In genomic region chr1:120087959-120088358, GRCh38 we compare ENCODE assay signal across 8 cellular contexts. TPM values are rescaled to one million over a fixed set of nuclear protein-coding genes. Genes with fewer than 3 reads are reported as not detected.
DNase-seq lines count a peak whose midpoint lies in the region; ATAC-seq and TF ChIP-seq lines count a peak whose summit lies in the region.
"Not testable (repeated sequence)": the region's sequence is repeated elsewhere in the genome, so short reads cannot be mapped to it uniquely, and the experiment has no call there.

No MANE protein-coding gene starts in this region.

- in situ Hi-C loops in Panc1 (cut with HindIII; ENCODE audit: low pct_unique_long_range_greater_than_20kb, low sequenced_read_pairs) = not testable (repeated sequence)

- CTCF ChIA-PET in Panc1 (lab: Charles Lee) = not testable (repeated sequence)

- POLR2A ChIA-PET in Panc1 (lab: Charles Lee) = not testable (repeated sequence)

- H3K27me3 ChIP-seq in Panc1 (ENCODE audit: control insufficient read depth, insufficient read depth, low read length); effector memory CD4-positive, alpha-beta T cell (replicated peaks; ENCODE audit: control insufficient read depth, insufficient read depth, low read length, poor library complexity, severe bottlenecking): not testable (repeated sequence)

- H3K9me3 ChIP-seq in Panc1 (ENCODE audit: control insufficient read depth, insufficient read depth, low read depth, low read length); effector memory CD4-positive, alpha-beta T cell (ENCODE audit: control insufficient read depth, low read length): not testable (repeated sequence)

- H3K27ac ChIP-seq in Panc1 (ENCODE audit: low read length); effector memory CD4-positive, alpha-beta T cell (ENCODE audit: insufficient read depth, low read length, poor library complexity, severe bottlenecking): not testable (repeated sequence)

- TF ChIP-seq CTCF in AG10803 (conservative IDR thresholded peaks at IDR 0.05; ENCODE audit: low read length); Panc1 (IDR thresholded peaks at IDR 0.05): not testable (repeated sequence)

- BruUV-seq in Panc1 (replicated peaks; lab: Mats Ljungman, UMichigan) = not testable (repeated sequence)

- not testable (repeated sequence) for H3K4me1 ChIP-seq in Panc1 (ENCODE audit: control insufficient read depth, insufficient read depth, low read length); effector memory CD4-positive, alpha-beta T cell (ENCODE audit: control insufficient read depth, insufficient read depth, low read length, poor library complexity, severe bottlenecking)

- H3K4me3 ChIP-seq in AG10803 (ENCODE audit: low read length); Panc1 (ENCODE audit: low read depth in 2 of 2, low read length in 2 of 2); effector memory CD4-positive, alpha-beta T cell (ENCODE audit: insufficient read depth, low read depth, low read length, poor library complexity, severe bottlenecking): not testable (repeated sequence)

- ATAC-seq in Panc1 = not testable (repeated sequence)

- intact Hi-C loops in Panc1 (cut with micrococcal nuclease; ENCODE audit: unreplicated experiment) = not testable (repeated sequence)

- DNase-seq in AG10803 (ENCODE audit: low read depth) (peak; percentile 72), HCEC 1CT (peak; percentile 87), Panc1 (ENCODE audit: low read depth, low spot score) (peak; percentile 45), medulla oblongata (ENCODE audit: extremely low spot score) (peak; percentile 1)
- DNase-seq in activated CD4-positive, alpha-beta T cell treated with anti-CD3 and anti-CD28 coated beads for 48 hours = peak; percentile 52
- DNase-seq in activated effector memory CD4-positive, alpha-beta T cell treated with Interleukin-2 at 50 U/mL for 16 hours = peak; percentile 18
- DNase-seq in effector memory CD4-positive, alpha-beta T cell = peak; percentile 9 to 29 (median 9)
- peak; percentile 68 for DNase-seq in stimulated activated CD4-positive, alpha-beta T cell treated with anti-CD3 and anti-CD28 coated beads, Interleukin-4, amount 100 ng/mL, for 24 hours

- H3K36me3 ChIP-seq in Panc1 (ENCODE audit: control insufficient read depth, insufficient read depth, low read length); effector memory CD4-positive, alpha-beta T cell (ENCODE audit: control insufficient read depth, insufficient read depth, low read length): not testable (repeated sequence)

RNA-seq across cellular contexts. Expression of gene NOTCH2, which starts 18.5 kb away (rescaled TPM):
- total RNA-seq in Panc1 (2021; ENCODE audit: unreplicated experiment) = 191 TPM
- polyA plus RNA-seq in Panc1 (2012; ENCODE audit: insufficient read length) = 60.5 TPM

Comparison
In these comparisons a context has a peak if more than half of its experiments do, and no peak if none do; other contexts are left out.
1. DNase-seq: peak in every context shown above with its lines; median percentile 87 in HCEC 1CT; 72 in AG10803; 68 in stimulated activated CD4-positive, alpha-beta T cell treated with anti-CD3 and anti-CD28 coated beads, Interleukin-4, amount 100 ng/mL, for 24 hours; 52 in activated CD4-positive, alpha-beta T cell treated with anti-CD3 and anti-CD28 coated beads for 48 hours; 45 in Panc1; 18 in activated effector memory CD4-positive, alpha-beta T cell treated with Interleukin-2 at 50 U/mL for 16 hours; 9 in effector memory CD4-positive, alpha-beta T cell; 1 in medulla oblongata.